ENCODE assay signal across 8 cellular contexts in genomic region chr1:11645670-11646265, GRCh38. TPM values are rescaled to one million over a fixed set of nuclear protein-coding genes. Genes with fewer than 3 reads are reported as not detected.
A peak's percentile ranks its signal among the peaks of the same experiment; 100 is the strongest.
DNase-seq lines count a peak whose midpoint lies in the region; ATAC-seq and TF ChIP-seq lines count a peak whose summit lies in the region.

No MANE protein-coding gene starts in this region.

- H3K79me2 ChIP-seq in MM.1S (ENCODE audit: low read length), result no peaks in the 10 kb centered on the region

- no peaks in the 10 kb centered on the region for H3K36me3 ChIP-seq in MM.1S (replicated peaks; ENCODE audit: insufficient read depth, low read length)

- H3K27ac ChIP-seq in MM.1S (ENCODE audit: low read length), result no peak overlapping the region

- H3K9ac ChIP-seq in MM.1S (ENCODE audit: low read length), result no peak overlapping the region

- peaks cover 8% of the 10 kb centered on the region for H3K4me1 ChIP-seq in MM.1S (ENCODE audit: low read length)

- no peaks in the 10 kb centered on the region for H3K9me3 ChIP-seq in MM.1S (replicated peaks; ENCODE audit: insufficient read depth, low read length)

- ATAC-seq in GM19035 (IDR thresholded peaks at IDR 0.05; ENCODE audit: unreplicated experiment), result no peak

- in situ Hi-C loops in SK-MEL-5 (cut with HindIII; ENCODE audit: low pct_unique_long_range_greater_than_20kb, low sequenced_read_pairs), result no loop called here

- intact Hi-C loops in posterior cingulate gyrus (cut with DNase I), result loop anchor here (2.0 to 10.0 kb wide), 2 partner anchors 371 to 609 kb away; partner anchors contain the start of gene UBIAD1

- TF ChIP-seq CTCF in MM.1S (IDR thresholded peaks at IDR 0.05; ENCODE audit: low read length), result peak; percentile 71

- no peak overlapping the region for H2AFZ ChIP-seq in MM.1S (ENCODE audit: low read length)

- peaks cover 21% of the 10 kb centered on the region for H3K27me3 ChIP-seq in MM.1S (replicated peaks; ENCODE audit: insufficient read depth, low read length)

- no peaks in the 10 kb centered on the region; the same call in 1 of the 2 replicates for H3F3A ChIP-seq in MM.1S (ENCODE audit: insufficient read depth, low read length)

- H3K4me3 ChIP-seq in MM.1S (ENCODE audit: low read length), result no peak overlapping the region

- no peak overlapping the region for H3K4me2 ChIP-seq in MM.1S (ENCODE audit: low read depth, low read length)

- H3K9me2 ChIP-seq in MM.1S (replicated peaks; ENCODE audit: insufficient read depth, low read length), result no peaks in the 10 kb centered on the region

- no peaks in the 10 kb centered on the region for H4K20me1 ChIP-seq in MM.1S (ENCODE audit: insufficient read depth, low read length)

- peak; percentile 67 for DNase-seq in DMS53 treated with DMSO at 0.1 percent for 48 hours (lab: John Stamatoyannopoulos, UW; ENCODE audit: unreplicated experiment)
- DNase-seq in MM.1S, result peak; percentile 80
- DNase-seq in SK-MEL-5 (ENCODE audit: low read depth, low spot score), result peak; percentile 84
- DNase-seq in activated effector memory CD4-positive, alpha-beta T cell treated with anti-CD3 and anti-CD28 coated beads, Interleukin-2, amount 50 U/mL, for 16 hours, result peak; percentile 92
- DNase-seq in globus pallidus (ENCODE audit: low spot score), result peak; percentile 85
- peak; percentile 77 to 98 (median 92) for DNase-seq in posterior cingulate gyrus
- DNase-seq in ureter (ENCODE audit: low spot score), result peak; percentile 81

RNA-seq across cellular contexts. Expression of gene FBXO2, which starts 8.5 kb away (rescaled TPM):
- total RNA-seq in SK-MEL-5 (2014; rRNA removed; shearing (Covaris generic)), result 1.3 and 2.2 TPM in 2 replicates
- 1.1 and 3.2 TPM in 2 replicates for polyA plus RNA-seq in SK-MEL-5 (2015; cell fraction: cytosol; rRNA removed)
- polyA plus RNA-seq in SK-MEL-5 (2015; cell fraction: nucleus; rRNA removed), result 5.9 and 7.3 TPM in 2 replicates
- 3.5 TPM for total RNA-seq in ureter

RNA-seq across cellular contexts. Expression of gene FBXO44, which starts 8.9 kb away (rescaled TPM):
- 20.3 and 21.4 TPM in 2 replicates for total RNA-seq in SK-MEL-5 (2014; rRNA removed; shearing (Covaris generic))
- polyA plus RNA-seq in SK-MEL-5 (2015; cell fraction: cytosol; rRNA removed), result 27.3 and 38.2 TPM in 2 replicates
- polyA plus RNA-seq in SK-MEL-5 (2015; cell fraction: nucleus; rRNA removed), result 182 and 185 TPM in 2 replicates
- 19.3 TPM for total RNA-seq in ureter

RNA-seq across cellular contexts. Expression of gene FBXO6, which starts 18.2 kb away (rescaled TPM):
- total RNA-seq in SK-MEL-5 (2014; rRNA removed; shearing (Covaris generic)), result 4.8 and 5.0 TPM in 2 replicates
- 7.2 TPM in 2 replicates for polyA plus RNA-seq in SK-MEL-5 (2015; cell fraction: cytosol; rRNA removed)
- polyA plus RNA-seq in SK-MEL-5 (2015; cell fraction: nucleus; rRNA removed), result 0.99 and 2.5 TPM in 2 replicates
- total RNA-seq in ureter, result 7.5 TPM

RNA-seq across cellular contexts. Expression of gene MAD2L2, which starts 35.2 kb away (rescaled TPM):
- 62.5 and 64.8 TPM in 2 replicates for total RNA-seq in SK-MEL-5 (2014; rRNA removed; shearing (Covaris generic))
- polyA plus RNA-seq in SK-MEL-5 (2015; cell fraction: cytosol; rRNA removed), result 81.7 and 84.7 TPM in 2 replicates
- polyA plus RNA-seq in SK-MEL-5 (2015; cell fraction: nucleus; rRNA removed), result 57.5 and 77.6 TPM in 2 replicates
- total RNA-seq in ureter, result 16.6 TPM

RNA-seq across cellular contexts. Expression of gene DRAXIN, which starts 45.7 kb away (rescaled TPM):
- 0.03 TPM in 1 of 2 replicates, not detected in the other for total RNA-seq in SK-MEL-5 (2014; rRNA removed; shearing (Covaris generic))
- polyA plus RNA-seq in SK-MEL-5 (2015; cell fraction: cytosol; rRNA removed), result 0.03 TPM in 1 of 2 replicates, not detected in the other
- 0.05 and 0.11 TPM in 2 replicates for polyA plus RNA-seq in SK-MEL-5 (2015; cell fraction: nucleus; rRNA removed)
- 0.08 TPM for total RNA-seq in ureter
